ENCODE assay signal across 8 cellular contexts in genomic region chr7:1459930-1460756, GRCh38. TPM values are rescaled to one million over a fixed set of nuclear protein-coding genes. Genes with fewer than 3 reads are reported as not detected.
DNase-seq lines count a peak whose midpoint lies in the region; ATAC-seq, FAIRE-seq and TF ChIP-seq lines count a peak whose summit lies in the region.

No MANE protein-coding gene starts in this region.

- no peaks in the 10 kb centered on the region for H3K9me3 Mint-ChIP-seq in CD4-positive, CD25-positive, alpha-beta regulatory T cell

- TF ChIP-seq RAD21 in liver (IDR thresholded peaks at IDR 0.05), result no peak

- H3K4me1 Mint-ChIP-seq in CD4-positive, CD25-positive, alpha-beta regulatory T cell, result peaks cover 0 to 29% (median 5%) of the 10 kb centered on the region in 4 donors

- in situ Hi-C loops in brain microvascular endothelial cell (cut with HindIII; ENCODE audit: low pct_ligation_motif_present, low sequenced_read_pairs), result no loop called here

- H3K36me3 Mint-ChIP-seq in CD4-positive, CD25-positive, alpha-beta regulatory T cell, result no peaks in the 10 kb centered on the region

- H3K4me3 ChIP-seq in CD4-positive, CD25-positive, alpha-beta regulatory T cell (ENCODE audit: low read depth, low read length), result no peak overlapping the region
- peak overlapping the region; percentile 52 for H3K4me3 ChIP-seq in HL-60 (replicated peaks; ENCODE audit: insufficient read depth, low read length)
- peak overlapping the region; percentile 52 for H3K4me3 ChIP-seq in brain microvascular endothelial cell (ENCODE audit: low read depth, low read length)
- H3K4me3 ChIP-seq in liver (ENCODE audit: low read depth in 1 of 3, low read length in 3 of 3), result peak overlapping the region; percentile 43 to 65 (median 54)
- H3K4me3 ChIP-seq in thymus (ENCODE audit: low read length), result peak overlapping the region; percentile 59

- no peak for ATAC-seq in CD4-positive, CD25-positive, alpha-beta regulatory T cell (ENCODE audit: low read depth in 2 of 2)
- no peak for ATAC-seq in HG02852 (IDR thresholded peaks at IDR 0.05; ENCODE audit: unreplicated experiment)

- H3K9ac ChIP-seq in liver (ENCODE audit: low read depth in 1 of 2, low read length in 2 of 2), result peak overlapping the region; percentile 48 to 77

- H3K4me3 Mint-ChIP-seq in CD4-positive, CD25-positive, alpha-beta regulatory T cell, result peak overlapping the region; percentile 67 to 83 (median 78)

- DNase-seq in CD4-positive, CD25-positive, alpha-beta regulatory T cell, result peak in 2 of 3 donors; percentile 24 to 39
- DNase-seq in HL-60 (ENCODE audit: low read depth in 1 of 2, low spot score in 1 of 2) (no peak), brain microvascular endothelial cell (no peak), medulla oblongata (ENCODE audit: extremely low spot score) (no peak), H54 (ENCODE audit: insufficient read length, low spot score) (no peak)

- H3K27ac ChIP-seq in CD4-positive, CD25-positive, alpha-beta regulatory T cell (ENCODE audit: insufficient read depth, low read length, poor library complexity, severe bottlenecking), result peak overlapping the region; percentile 49
- H3K27ac ChIP-seq in HL-60 (replicated peaks), result peak overlapping the region; percentile 90
- no peak overlapping the region for H3K27ac ChIP-seq in brain microvascular endothelial cell
- H3K27ac ChIP-seq in liver (ENCODE audit: low read depth in 1 of 2, low read length in 2 of 2), result peak overlapping the region; percentile 87 to 92
- peak overlapping the region; percentile 32 for H3K27ac ChIP-seq in thymus (ENCODE audit: low read depth)

- peak overlapping the region in 1 of 3 donors; percentile 68 for H3K27ac Mint-ChIP-seq in CD4-positive, CD25-positive, alpha-beta regulatory T cell

- WGBS in liver, result 14% methylated on average over 28 of the region's 28 CpGs
- 19% methylated on average over 28 of the region's 28 CpGs for WGBS in thymus

- FAIRE-seq in H54 (lab: Jason Lieb, UNC), result no peak

- no peak for TF ChIP-seq POLR2A in H54 (IDR thresholded peaks at IDR 0.05; ENCODE audit: low read depth, low read length)

- TF ChIP-seq CTCF in HL-60 (IDR thresholded peaks at IDR 0.05; ENCODE audit: insufficient read depth, low read length), result no peak
- TF ChIP-seq CTCF in brain microvascular endothelial cell (IDR thresholded peaks at IDR 0.05; ENCODE audit: low read depth, low read length, missing control alignments), result no peak
- no peak for TF ChIP-seq CTCF in liver (IDR thresholded peaks at IDR 0.05; ENCODE audit: low read depth, low read length, missing input control)

- no peaks in the 10 kb centered on the region for H3K27me3 Mint-ChIP-seq in CD4-positive, CD25-positive, alpha-beta regulatory T cell

- no peaks in the 10 kb centered on the region for H3K36me3 ChIP-seq in CD4-positive, CD25-positive, alpha-beta regulatory T cell (ENCODE audit: control insufficient read depth, insufficient read depth, low read length)
- H3K36me3 ChIP-seq in brain microvascular endothelial cell (replicated peaks), result no peaks in the 10 kb centered on the region
- H3K36me3 ChIP-seq in liver (ENCODE audit: control insufficient read depth in 4 of 4, insufficient read depth in 3 of 4, low read depth in 1 of 4, low read length in 3 of 4), result no peaks in the 10 kb centered on the region
- no peaks in the 10 kb centered on the region for H3K36me3 ChIP-seq in thymus (ENCODE audit: control insufficient read depth, insufficient read depth)

- peaks cover 23% of the 10 kb centered on the region for H3K4me1 ChIP-seq in CD4-positive, CD25-positive, alpha-beta regulatory T cell (ENCODE audit: control insufficient read depth, insufficient read depth, low read length, poor library complexity, severe bottlenecking)
- peaks cover 4 to 51% (median 34%) of the 10 kb centered on the region in 4 donors for H3K4me1 ChIP-seq in liver (ENCODE audit: control insufficient read depth in 4 of 4, insufficient read depth in 4 of 4, low read length in 3 of 4)
- peaks cover 17% of the 10 kb centered on the region for H3K4me1 ChIP-seq in thymus (ENCODE audit: control insufficient read depth, insufficient read depth, low read length)

- H3K9me3 ChIP-seq in CD4-positive, CD25-positive, alpha-beta regulatory T cell (ENCODE audit: control insufficient read depth in 2 of 2, low read length in 2 of 2), result no peaks in the 10 kb centered on the region
- H3K9me3 ChIP-seq in liver (ENCODE audit: control insufficient read depth in 4 of 4, low read length in 3 of 4) (no peaks in the 10 kb centered on the region), thymus (ENCODE audit: control insufficient read depth) (no peaks in the 10 kb centered on the region)

- H3K27me3 ChIP-seq in CD4-positive, CD25-positive, alpha-beta regulatory T cell (ENCODE audit: control insufficient read depth, insufficient read depth, low read length), result no peaks in the 10 kb centered on the region
- H3K27me3 ChIP-seq in HL-60 (ENCODE audit: insufficient read depth, poor library complexity, severe bottlenecking) (no peaks in the 10 kb centered on the region), brain microvascular endothelial cell (replicated peaks) (no peaks in the 10 kb centered on the region), liver (ENCODE audit: control insufficient read depth in 4 of 4, insufficient read depth in 4 of 4, low read length in 3 of 4) (no peaks in the 10 kb centered on the region), thymus (ENCODE audit: control insufficient read depth, insufficient read depth) (no peaks in the 10 kb centered on the region)

TF ChIP-seq in liver, 16 proteins besides CTCF, POLR2A, EP300 and RAD21 (continues in another document):
- no peak for TF ChIP-seq FOXA1 (IDR thresholded peaks at IDR 0.05)
- TF ChIP-seq JUND (IDR thresholded peaks at IDR 0.05), result no peak
- no peak for TF ChIP-seq ZBTB33 (IDR thresholded peaks at IDR 0.05)
- TF ChIP-seq HNF4G (IDR thresholded peaks at IDR 0.05), result no peak
- no peak for TF ChIP-seq ATF3 (IDR thresholded peaks at IDR 0.05)
- TF ChIP-seq YY1 (IDR thresholded peaks at IDR 0.05), result no peak
- TF ChIP-seq EGR1 (IDR thresholded peaks at IDR 0.05; ENCODE audit: low read depth in 2 of 2), result no peak
- no peak for TF ChIP-seq HNF4A (conservative IDR thresholded peaks at IDR 0.05)
- no peak for TF ChIP-seq REST (IDR thresholded peaks at IDR 0.05)
- TF ChIP-seq SP1 (IDR thresholded peaks at IDR 0.05), result no peak
- TF ChIP-seq GABPA (IDR thresholded peaks at IDR 0.05 in 1 of 2, conservative IDR thresholded peaks at IDR 0.05 in 1 of 2), result no peak
- no peak for TF ChIP-seq MAX (IDR thresholded peaks at IDR 0.05)
- no peak for TF ChIP-seq FOXA2 (IDR thresholded peaks at IDR 0.05)
- TF ChIP-seq NR2F2 (IDR thresholded peaks at IDR 0.05), result no peak

RNA-seq across cellular contexts. Expression of gene MICALL2, which starts 0.9 kb away (rescaled TPM):
- total RNA-seq in CD4-positive, CD25-positive, alpha-beta regulatory T cell, result 3.3 TPM
- under 1 TPM in 3 of 4 donors, not detected in 1; 0.14 to 0.35 (median 0.19) TPM for polyA plus RNA-seq in CD4-positive, CD25-positive, alpha-beta regulatory T cell
- total RNA-seq in liver, result 10 to 100 TPM; 10.0 to 16.3 TPM
- polyA plus RNA-seq in liver (1 to 10 TPM; 2.9 to 5.2 TPM), thymus (44.2 TPM)

RNA-seq across cellular contexts. Expression of gene INTS1, which starts 44.0 kb away (rescaled TPM):
- 107 TPM for total RNA-seq in CD4-positive, CD25-positive, alpha-beta regulatory T cell
- polyA plus RNA-seq in CD4-positive, CD25-positive, alpha-beta regulatory T cell, result 10 to 100 TPM in 2 of 4 donors, 1 to 10 TPM in 2; 8.5 to 11.9 (median 10.1) TPM
- 10 to 100 TPM; 26.8 to 34.6 TPM for total RNA-seq in liver
- polyA plus RNA-seq in liver, result 10 to 100 TPM; 14.6 to 37.9 TPM
- polyA plus RNA-seq in thymus, result 287 TPM

Comparison
In these comparisons a context has a peak if more than half of its experiments do, and no peak if none do; other contexts are left out.
1. DNase-seq: peak in CD4-positive, CD25-positive, alpha-beta regulatory T cell (2 of 3); none in HL-60 (0 of 2), brain microvascular endothelial cell (single experiment), medulla oblongata (single experiment) and H54 (single experiment).